In genomic region chr21:46216132-46216747, GRCh38 we compare ENCODE assay signal across 19 cellular contexts. TPM values are rescaled to one million over a fixed set of nuclear protein-coding genes. Genes with fewer than 3 reads are reported as not detected.
DNase-seq lines count a peak whose midpoint lies in the region; ATAC-seq and TF ChIP-seq lines count a peak whose summit lies in the region.
"Had no signal": no experiment of that assay in that cellular context is flagged by ENCODE, and none has a peak within 500 bp of the region (broad histone marks: within the 10 kb centered on the region; RNA-seq: fewer than 3 reads in every experiment).

No MANE protein-coding gene starts in this region.

- peaks cover 66% of the 10 kb centered on the region for H3K36me3 ChIP-seq in suprapubic skin

- no peaks in the 10 kb centered on the region for H3K27me3 ChIP-seq in suprapubic skin
- H3K27me3 ChIP-seq: BE2C had no signal

- no peaks in the 10 kb centered on the region for H3K9me3 Mint-ChIP-seq in activated T-helper 17 cell treated with anti-CD3 and anti-CD28 coated beads, Interleukin-2, amount 50 U/mL, for 72 hours

- 93% methylated on average over 5 of the region's 16 CpGs for WGBS in suprapubic skin

- no peak for TF ChIP-seq POLR2A in suprapubic skin (IDR thresholded peaks at IDR 0.05)

- H3K27ac Mint-ChIP-seq in activated T-helper 17 cell treated with anti-CD3 and anti-CD28 coated beads, Interleukin-2, amount 50 U/mL, for 72 hours = peak overlapping the region; percentile 60
- H3K27ac Mint-ChIP-seq: CD4-positive, alpha-beta memory T cell had no signal

- H3K27me3 Mint-ChIP-seq in activated T-helper 17 cell treated with anti-CD3 and anti-CD28 coated beads, Interleukin-2, amount 50 U/mL, for 72 hours = no peaks in the 10 kb centered on the region
- H3K27me3 Mint-ChIP-seq: CD4-positive, alpha-beta memory T cell had no signal

- intact Hi-C loops in cardiac septum (cut with DNase I) = no loop called here
- intact Hi-C loops in left ventricle myocardium superior (cut with micrococcal nuclease) = no loop called here

- no peaks in the 10 kb centered on the region for H3K9me3 ChIP-seq in suprapubic skin
- H3K9me3 ChIP-seq: BE2C had no signal

- no peak overlapping the region for H3K4me3 ChIP-seq in suprapubic skin
- H3K4me3 ChIP-seq: GM23248 had no signal

- H3K4me3 Mint-ChIP-seq in activated T-helper 17 cell treated with anti-CD3 and anti-CD28 coated beads, Interleukin-2, amount 50 U/mL, for 72 hours = no peak overlapping the region
- H3K4me3 Mint-ChIP-seq: CD4-positive, alpha-beta memory T cell had no signal

- TF ChIP-seq EP300 in suprapubic skin (IDR thresholded peaks at IDR 0.05) = no peak

- peaks cover 19% of the 10 kb centered on the region for H3K36me3 Mint-ChIP-seq in activated T-helper 17 cell treated with anti-CD3 and anti-CD28 coated beads, Interleukin-2, amount 50 U/mL, for 72 hours (ENCODE audit: low read depth)

- DNase-seq in cardiac septum (ENCODE audit: low spot score) (peak; percentile 68), left ventricle myocardium superior (no peak), islet precursor cell (peak; percentile 49), suprapubic skin (ENCODE audit: low spot score in 2 of 2) (peak; percentile 50 to 61), caudate nucleus (lab: John Stamatoyannopoulos, UW) (no peak), NCI-H1436 (lab: John Stamatoyannopoulos, UW) (no peak)
- DNase-seq: BE2C; CD4-positive, alpha-beta memory T cell; DND-41; GF-D8; GM23248; KG1; NCI-H1092 treated with DMSO at 0.1 percent for 48 hours; NCI-H187; NCI-H446 treated with DMSO at 0.1 percent for 48 hours; NCI-H82; SHP77 had no signal

- H3K4me1 ChIP-seq in suprapubic skin = no peaks in the 10 kb centered on the region

- ATAC-seq in left ventricle myocardium superior = no peak
- ATAC-seq in activated T-helper 17 cell treated with anti-CD3 and anti-CD28 coated beads, Interleukin-2, amount 50 U/mL, for 72 hours (replicated peaks) = no peak

- no peak for TF ChIP-seq CTCF in suprapubic skin (IDR thresholded peaks at IDR 0.05)

- no peak overlapping the region for H3K27ac ChIP-seq in suprapubic skin
- H3K27ac ChIP-seq in caudate nucleus (ENCODE audit: low read depth, low read length) = no peak overlapping the region
- H3K27ac ChIP-seq: GM23248, HL-60 had no signal

- no peaks in the 10 kb centered on the region for H3K4me1 Mint-ChIP-seq in activated T-helper 17 cell treated with anti-CD3 and anti-CD28 coated beads, Interleukin-2, amount 50 U/mL, for 72 hours

RNA-seq across cellular contexts. Expression of gene LSS, which starts 12.3 kb away (rescaled TPM):
- 34.9 TPM for total RNA-seq in cardiac septum
- total RNA-seq in left ventricle myocardium superior = 58.3 TPM
- total RNA-seq in activated T-helper 17 cell treated with anti-CD3 and anti-CD28 coated beads, Interleukin-2, amount 50 U/mL, for 72 hours = 10 to 100 TPM; 30.8 to 43.8 TPM
- total RNA-seq in suprapubic skin = 100 to 1,000 TPM; 128 to 251 (median 164) TPM

RNA-seq across cellular contexts. Expression of gene SPATC1L, which starts 32.0 kb away (rescaled TPM):
- 7.3 TPM for total RNA-seq in cardiac septum
- 12.0 TPM for total RNA-seq in left ventricle myocardium superior
- total RNA-seq in activated T-helper 17 cell treated with anti-CD3 and anti-CD28 coated beads, Interleukin-2, amount 50 U/mL, for 72 hours = 1 to 10 TPM; 3.8 to 6.7 TPM
- 10 to 100 TPM in 2 of 4 donors, 1 to 10 TPM in 2; 2.5 to 15.0 (median 6.9) TPM for total RNA-seq in suprapubic skin

Comparison
In these comparisons a context has a peak if more than half of its experiments do, and no peak if none do; other contexts are left out.
1. DNase-seq: peak in cardiac septum (single experiment), islet precursor cell (single experiment) and suprapubic skin (2 of 2); none in left ventricle myocardium superior (single experiment), caudate nucleus (0 of 61) and NCI-H1436 (single experiment).